20 cellular contexts compared by ENCODE assay signal in the genomic region with DNA sequence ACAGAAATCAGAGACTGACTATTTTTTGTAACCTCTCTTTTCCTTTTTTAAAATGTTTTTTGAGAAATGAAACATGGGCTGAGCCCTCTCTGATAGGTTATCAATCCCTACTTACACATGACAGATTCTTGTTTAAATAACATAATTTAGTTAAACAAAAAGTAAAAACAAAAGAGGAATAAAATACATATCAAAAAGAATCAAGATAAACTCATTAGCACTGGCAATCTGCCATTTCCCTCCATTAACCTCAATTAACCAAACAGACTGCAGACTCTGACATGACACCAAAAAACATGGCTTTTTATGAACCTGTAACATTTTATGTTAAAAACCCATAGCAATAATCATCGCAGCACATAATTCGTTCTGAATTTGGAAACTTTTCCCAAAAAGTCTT.
"Had no signal": no experiment of that assay in that cellular context is flagged by ENCODE, and none has a peak within 500 bp of the region (broad histone marks: within the 10 kb centered on the region; RNA-seq: fewer than 3 reads in every experiment).

No MANE protein-coding gene starts in this region.

- DNase-seq: activated CD4-positive, alpha-beta T cell treated with anti-CD3 and anti-CD28 coated beads, Interleukin-2, amount 10 ng/mL, durations not matched to agents 24 days and 14 days; activated CD4-positive, alpha-beta T cell treated with anti-CD3 and anti-CD28 coated beads, Interleukin-2, amount 50 U/mL, for 48 hours; activated CD4-positive, CD25-positive, alpha-beta regulatory T cell treated with anti-CD3 and anti-CD28 coated beads, Interleukin-2, amount 50 U/mL, for 72 hours; activated effector memory CD4-positive, alpha-beta T cell treated with anti-CD3 and anti-CD28 coated beads, Interleukin-2, amount 50 U/mL, for 16 hours; activated naive CD4-positive, alpha-beta T cell treated with Interleukin-2 at 50 U/mL for 16 hours; activated T-cell treated with anti-CD3 and anti-CD28 coated beads, Interleukin-2, amount 50 U/mL, for 4 hours; amygdala; KG1; NCI-H1048; NCI-H1694 treated with DMSO at 0.1 percent for 48 hours; NCI-H2029 treated with DMSO at 0.1 percent for 48 hours; NCI-H446; NCI-H524; OCI-M1; RPMI8226 had no signal

- H3K36me3 ChIP-seq: cardiac muscle cell had no signal

- H3K27ac ChIP-seq: cardiac muscle cell had no signal

- ATAC-seq: activated naive CD4-positive, alpha-beta T cell treated with anti-CD3 and anti-CD28 coated beads, Interleukin-2, amount 50 U/mL, for 72 hours; activated T-cell treated with anti-CD3 and anti-CD28 coated beads, Interleukin-2, amount 50 U/mL, for 4 hours; Panc1; Right ventricle myocardium inferior; WTC11 had no signal

- H3K4me3 ChIP-seq: cardiac muscle cell had no signal

- H3K27me3 ChIP-seq: cardiac muscle cell had no signal
